1 cellular context compared by ENCODE assay signal in genomic region chr1:209291715-209292114, GRCh38.
TF ChIP-seq lines count a peak whose summit lies in the region.

No MANE protein-coding gene starts in this region.

TF ChIP-seq in GM23338, 12 proteins besides CTCF, POLR2A, EP300 and RAD21:
- TF ChIP-seq, protein P1, sequence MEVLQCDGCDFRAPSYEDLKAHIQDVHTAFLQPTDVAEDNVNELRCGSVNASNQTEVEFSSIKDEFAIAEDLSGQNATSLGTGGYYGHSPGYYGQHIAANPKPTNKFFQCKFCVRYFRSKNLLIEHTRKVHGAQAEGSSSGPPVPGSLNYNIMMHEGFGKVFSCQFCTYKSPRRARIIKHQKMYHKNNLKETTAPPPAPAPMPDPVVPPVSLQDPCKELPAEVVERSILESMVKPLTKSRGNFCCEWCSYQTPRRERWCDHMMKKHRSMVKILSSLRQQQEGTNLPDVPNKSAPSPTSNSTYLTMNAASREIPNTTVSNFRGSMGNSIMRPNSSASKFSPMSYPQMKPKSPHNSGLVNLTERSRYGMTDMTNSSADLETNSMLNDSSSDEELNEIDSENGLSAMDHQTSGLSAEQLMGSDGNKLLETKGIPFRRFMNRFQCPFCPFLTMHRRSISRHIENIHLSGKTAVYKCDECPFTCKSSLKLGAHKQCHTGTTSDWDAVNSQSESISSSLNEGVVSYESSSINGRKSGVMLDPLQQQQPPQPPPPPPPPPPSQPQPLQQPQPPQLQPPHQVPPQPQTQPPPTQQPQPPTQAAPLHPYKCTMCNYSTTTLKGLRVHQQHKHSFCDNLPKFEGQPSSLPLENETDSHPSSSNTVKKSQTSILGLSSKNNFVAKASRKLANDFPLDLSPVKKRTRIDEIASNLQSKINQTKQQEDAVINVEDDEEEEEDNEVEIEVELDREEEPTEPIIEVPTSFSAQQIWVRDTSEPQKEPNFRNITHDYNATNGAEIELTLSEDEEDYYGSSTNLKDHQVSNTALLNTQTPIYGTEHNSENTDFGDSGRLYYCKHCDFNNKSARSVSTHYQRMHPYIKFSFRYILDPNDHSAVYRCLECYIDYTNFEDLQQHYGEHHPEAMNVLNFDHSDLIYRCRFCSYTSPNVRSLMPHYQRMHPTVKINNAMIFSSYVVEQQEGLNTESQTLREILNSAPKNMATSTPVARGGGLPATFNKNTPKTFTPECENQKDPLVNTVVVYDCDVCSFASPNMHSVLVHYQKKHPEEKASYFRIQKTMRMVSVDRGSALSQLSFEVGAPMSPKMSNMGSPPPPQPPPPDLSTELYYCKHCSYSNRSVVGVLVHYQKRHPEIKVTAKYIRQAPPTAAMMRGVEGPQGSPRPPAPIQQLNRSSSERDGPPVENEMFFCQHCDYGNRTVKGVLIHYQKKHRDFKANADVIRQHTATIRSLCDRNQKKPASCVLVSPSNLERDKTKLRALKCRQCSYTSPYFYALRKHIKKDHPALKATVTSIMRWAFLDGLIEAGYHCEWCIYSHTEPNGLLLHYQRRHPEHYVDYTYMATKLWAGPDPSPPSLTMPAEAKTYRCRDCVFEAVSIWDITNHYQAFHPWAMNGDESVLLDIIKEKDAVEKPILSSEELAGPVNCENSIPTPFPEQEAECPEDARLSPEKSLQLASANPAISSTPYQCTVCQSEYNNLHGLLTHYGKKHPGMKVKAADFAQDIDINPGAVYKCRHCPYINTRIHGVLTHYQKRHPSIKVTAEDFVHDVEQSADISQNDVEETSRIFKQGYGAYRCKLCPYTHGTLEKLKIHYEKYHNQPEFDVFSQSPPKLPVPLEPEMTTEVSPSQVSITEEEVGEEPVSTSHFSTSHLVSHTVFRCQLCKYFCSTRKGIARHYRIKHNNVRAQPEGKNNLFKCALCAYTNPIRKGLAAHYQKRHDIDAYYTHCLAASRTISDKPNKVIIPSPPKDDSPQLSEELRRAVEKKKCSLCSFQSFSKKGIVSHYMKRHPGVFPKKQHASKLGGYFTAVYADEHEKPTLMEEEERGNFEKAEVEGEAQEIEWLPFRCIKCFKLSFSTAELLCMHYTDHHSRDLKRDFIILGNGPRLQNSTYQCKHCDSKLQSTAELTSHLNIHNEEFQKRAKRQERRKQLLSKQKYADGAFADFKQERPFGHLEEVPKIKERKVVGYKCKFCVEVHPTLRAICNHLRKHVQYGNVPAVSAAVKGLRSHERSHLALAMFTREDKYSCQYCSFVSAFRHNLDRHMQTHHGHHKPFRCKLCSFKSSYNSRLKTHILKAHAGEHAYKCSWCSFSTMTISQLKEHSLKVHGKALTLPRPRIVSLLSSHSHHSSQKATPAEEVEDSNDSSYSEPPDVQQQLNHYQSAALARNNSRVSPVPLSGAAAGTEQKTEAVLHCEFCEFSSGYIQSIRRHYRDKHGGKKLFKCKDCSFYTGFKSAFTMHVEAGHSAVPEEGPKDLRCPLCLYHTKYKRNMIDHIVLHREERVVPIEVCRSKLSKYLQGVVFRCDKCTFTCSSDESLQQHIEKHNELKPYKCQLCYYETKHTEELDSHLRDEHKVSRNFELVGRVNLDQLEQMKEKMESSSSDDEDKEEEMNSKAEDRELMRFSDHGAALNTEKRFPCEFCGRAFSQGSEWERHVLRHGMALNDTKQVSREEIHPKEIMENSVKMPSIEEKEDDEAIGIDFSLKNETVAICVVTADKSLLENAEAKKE (CRISPR knock-in tag; IDR thresholded peaks at IDR 0.05) = no peak
- TF ChIP-seq, protein P2, sequence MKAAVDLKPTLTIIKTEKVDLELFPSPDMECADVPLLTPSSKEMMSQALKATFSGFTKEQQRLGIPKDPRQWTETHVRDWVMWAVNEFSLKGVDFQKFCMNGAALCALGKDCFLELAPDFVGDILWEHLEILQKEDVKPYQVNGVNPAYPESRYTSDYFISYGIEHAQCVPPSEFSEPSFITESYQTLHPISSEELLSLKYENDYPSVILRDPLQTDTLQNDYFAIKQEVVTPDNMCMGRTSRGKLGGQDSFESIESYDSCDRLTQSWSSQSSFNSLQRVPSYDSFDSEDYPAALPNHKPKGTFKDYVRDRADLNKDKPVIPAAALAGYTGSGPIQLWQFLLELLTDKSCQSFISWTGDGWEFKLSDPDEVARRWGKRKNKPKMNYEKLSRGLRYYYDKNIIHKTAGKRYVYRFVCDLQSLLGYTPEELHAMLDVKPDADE (IDR thresholded peaks at IDR 0.05) = peak; percentile 50; the same call in 1 of the 2 replicates
- no peak for TF ChIP-seq EZH2phosphoT487 (IDR thresholded peaks at IDR 0.05; ENCODE audit: unreplicated experiment)
- TF ChIP-seq NANOG (IDR thresholded peaks at IDR 0.05; ENCODE audit: borderline replicate concordance) = no peak
- TF ChIP-seq ZNF331 (CRISPR knock-in tag; IDR thresholded peaks at IDR 0.05; ENCODE audit: low read depth) = no peak
TF ChIP-seq in GM23338: peak in this region for 1.
